ENCODE assay signal across 33 cellular contexts in the genomic region with DNA sequence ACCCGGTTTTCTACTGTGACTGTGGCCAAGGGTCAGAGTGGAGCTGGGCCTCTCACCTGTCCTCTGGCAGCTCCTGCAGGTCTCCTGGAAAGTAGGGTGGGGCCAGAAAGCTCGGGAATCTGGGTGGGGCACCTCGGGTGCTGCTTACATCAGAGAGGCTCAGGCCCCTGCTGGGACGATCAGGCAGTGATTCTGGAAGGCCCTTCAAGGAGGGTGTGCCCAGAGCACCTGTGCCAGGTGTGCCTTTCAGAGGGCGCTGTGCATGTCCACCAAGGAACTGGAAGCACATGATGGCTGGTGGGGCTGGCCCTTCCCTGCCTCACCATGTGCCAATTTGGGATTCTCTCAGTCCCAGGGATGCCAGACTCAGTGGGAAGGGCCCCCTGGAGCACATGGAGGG. TPM values are rescaled to one million over a fixed set of nuclear protein-coding genes. Genes with fewer than 3 reads are reported as not detected.
A peak's percentile ranks its signal among the peaks of the same experiment; 100 is the strongest.
DNase-seq lines count a peak whose midpoint lies in the region; ATAC-seq and TF ChIP-seq lines count a peak whose summit lies in the region.
"Had no signal": no experiment of that assay in that cellular context is flagged by ENCODE, and none has a peak within 500 bp of the region (broad histone marks: within the 10 kb centered on the region; RNA-seq: fewer than 3 reads in every experiment).

No MANE protein-coding gene starts in this region.

- H2BK12ac ChIP-seq in trophoblast cell (ENCODE audit: low read length) = no peak overlapping the region

- no peak overlapping the region for H3K27ac Mint-ChIP-seq in naive thymus-derived CD4-positive, alpha-beta T cell
- H3K27ac Mint-ChIP-seq: activated B cell treated with CpG ODN at 0.5 μM for 24 hours; activated naive CD8-positive, alpha-beta T cell treated with anti-CD3 and anti-CD28 coated beads, Interleukin-2, amount 50 U/mL, for 24 hours had no signal

- no peak overlapping the region for H2AFZ ChIP-seq in trophoblast cell (ENCODE audit: insufficient read depth, low read length, poor library complexity)
- H2AFZ ChIP-seq: parathyroid adenoma had no signal

- H3K36me3 Mint-ChIP-seq in naive thymus-derived CD4-positive, alpha-beta T cell = no peaks in the 10 kb centered on the region

- intact Hi-C loops in naive thymus-derived CD4-positive, alpha-beta T cell (cut with micrococcal nuclease) = no loop called here
- intact Hi-C loops in thyroid gland (cut with DNase I) = no loop called here

- peak; percentile 75 for DNase-seq in HT-29 (ENCODE audit: low spot score)
- peak in 1 of 2 donors; percentile 25 for DNase-seq in trophoblast cell
- no peak for DNase-seq in naive thymus-derived CD4-positive, alpha-beta T cell
- no peak for DNase-seq in middle frontal gyrus (ENCODE audit: extremely low spot score, low spot score)
- no peak for DNase-seq in cortex of kidney (lab: John Stamatoyannopoulos, UW)
- DNase-seq in thyroid gland = no peak
- DNase-seq: ACHN; activated B cell treated with CpG ODN at 0.5 μM for 24 hours; activated CD4-positive, alpha-beta T cell treated with anti-CD3 and anti-CD28 coated beads, Interleukin-2, amount 50 U/mL, for 1 hour; activated naive CD4-positive, alpha-beta T cell; activated naive CD8-positive, alpha-beta T cell treated with anti-CD3 and anti-CD28 coated beads, Interleukin-2, amount 50 U/mL, for 24 hours; activated T-cell treated with anti-CD3 and anti-CD28 coated beads, Interleukin-2, amount 50 U/mL, for 4 hours; BE2C; DMS53; gastrocnemius medialis; H9; Karpas-422; NCI-H1417 treated with DMSO at 0.1 percent for 48 hours; NCI-H2081; NCI-H226; NCI-H774; stimulated activated CD4-positive, alpha-beta T cell treated with anti-CD3 and anti-CD28 coated beads, Interleukin-2, amount 100 ng/mL, for 48 hours; stomach; T-helper 1 cell had no signal

- H3K36me3 ChIP-seq in BLaER1 (no peaks in the 10 kb centered on the region), trophoblast cell (ENCODE audit: control insufficient read depth in 1 of 2, insufficient read depth in 2 of 2, low read length in 2 of 2) (peaks cover 0 to 2% of the 10 kb centered on the region in 2 experiments), thyroid gland (no peaks in the 10 kb centered on the region)
- no peaks in the 10 kb centered on the region for H3K36me3 ChIP-seq in naive thymus-derived CD4-positive, alpha-beta T cell (ENCODE audit: control insufficient read depth in 2 of 3, insufficient read depth in 3 of 3, low read length in 3 of 3)
- H3K36me3 ChIP-seq: BE2C, gastrocnemius medialis, SJSA1, stomach had no signal

- no peak overlapping the region for H3K9ac ChIP-seq in BLaER1
- H3K9ac ChIP-seq in trophoblast cell (ENCODE audit: low read length) = no peak overlapping the region
- H3K9ac ChIP-seq: parathyroid adenoma had no signal

- H2BK5ac ChIP-seq in trophoblast cell (ENCODE audit: low read depth, low read length, poor library complexity) = no peak overlapping the region

- CTCF ChIA-PET in naive thymus-derived CD4-positive, alpha-beta T cell (lab: Charles Lee) = interaction anchor here (0.6 kb wide), 1 partner anchor 1939 kb away, joined by 3 read pairs; no protein-coding TSS in a partner anchor

- H3K4me2 ChIP-seq in BLaER1 = peak overlapping the region; percentile 94; the same call in 1 of the 2 replicates
- no peak overlapping the region for H3K4me2 ChIP-seq in trophoblast cell (ENCODE audit: low read length)

- H3K79me1 ChIP-seq in trophoblast cell (ENCODE audit: low read length) = no peaks in the 10 kb centered on the region

- peak; percentile 34 for ATAC-seq in esophagus mucosa
- ATAC-seq in naive thymus-derived CD4-positive, alpha-beta T cell = no peak
- ATAC-seq: activated naive CD8-positive, alpha-beta T cell treated with anti-CD3 and anti-CD28 coated beads, Interleukin-2, amount 50 U/mL, for 24 hours; activated T-cell treated with anti-CD3 and anti-CD28 coated beads, Interleukin-2, amount 50 U/mL, for 4 hours; gastrocnemius medialis; right cardiac atrium had no signal

- H3K9me3 ChIP-seq in BLaER1 = no peaks in the 10 kb centered on the region
- H3K9me3 ChIP-seq in trophoblast cell (ENCODE audit: insufficient read depth, low read depth, low read length) = peaks cover 2% of the 10 kb centered on the region
- no peaks in the 10 kb centered on the region for H3K9me3 ChIP-seq in naive thymus-derived CD4-positive, alpha-beta T cell (ENCODE audit: control insufficient read depth in 2 of 3, low read length in 3 of 3)
- no peaks in the 10 kb centered on the region for H3K9me3 ChIP-seq in thyroid gland
- H3K9me3 ChIP-seq: BE2C, gastrocnemius medialis, SJSA1, stomach had no signal

- H2AK5ac ChIP-seq in trophoblast cell (ENCODE audit: low read length) = no peak overlapping the region

- H4K20me1 ChIP-seq in BLaER1 = no peaks in the 10 kb centered on the region

- no peaks in the 10 kb centered on the region for H3K4me1 Mint-ChIP-seq in naive thymus-derived CD4-positive, alpha-beta T cell
- H3K4me1 Mint-ChIP-seq: activated naive CD8-positive, alpha-beta T cell treated with anti-CD3 and anti-CD28 coated beads, Interleukin-2, amount 50 U/mL, for 24 hours; central memory CD8-positive, alpha-beta T cell had no signal

- no peak overlapping the region for H3K4ac ChIP-seq in trophoblast cell (ENCODE audit: low read depth, low read length)

- H3K23ac ChIP-seq in trophoblast cell (ENCODE audit: low read length) = no peak overlapping the region

- TF ChIP-seq CTCF in thyroid gland (IDR thresholded peaks at IDR 0.05) = no peak

- POLR2A ChIA-PET in naive thymus-derived CD4-positive, alpha-beta T cell (lab: Charles Lee) = no interaction called here

- peak overlapping the region; percentile 40 for H4K91ac ChIP-seq in trophoblast cell (ENCODE audit: low read depth, low read length)

- no peak overlapping the region for H4K8ac ChIP-seq in trophoblast cell (ENCODE audit: low read depth, low read length)

- H3K79me2 ChIP-seq in trophoblast cell (ENCODE audit: control insufficient read depth, insufficient read depth, low read length, poor library complexity) = no peaks in the 10 kb centered on the region
- H3K79me2 ChIP-seq: parathyroid adenoma had no signal

- no peak overlapping the region for H3K4me3 ChIP-seq in BLaER1
- H3K4me3 ChIP-seq in trophoblast cell (ENCODE audit: low read depth, low read length) = no peak overlapping the region
- no peak overlapping the region for H3K4me3 ChIP-seq in naive thymus-derived CD4-positive, alpha-beta T cell (ENCODE audit: low read length)
- no peak overlapping the region for H3K4me3 ChIP-seq in thyroid gland (replicated peaks in 1 of 3)
- H3K4me3 ChIP-seq: dorsolateral prefrontal cortex, gastrocnemius medialis, SJSA1, stomach had no signal

- H4K12ac ChIP-seq in trophoblast cell (ENCODE audit: low read depth, low read length) = no peak overlapping the region

- no peak overlapping the region for H2BK120ac ChIP-seq in trophoblast cell (ENCODE audit: insufficient read depth, low read length, poor library complexity)

- H3K27me3 Mint-ChIP-seq in naive thymus-derived CD4-positive, alpha-beta T cell = peaks cover 0 to 6% (median 0%) of the 10 kb centered on the region in 5 donors
- H3K27me3 Mint-ChIP-seq: activated B cell treated with CpG ODN at 0.5 μM for 24 hours had no signal

- H3K14ac ChIP-seq in trophoblast cell (ENCODE audit: low read length) = no peak overlapping the region

- H3K9me3 Mint-ChIP-seq in naive thymus-derived CD4-positive, alpha-beta T cell = no peaks in the 10 kb centered on the region
- H3K9me3 Mint-ChIP-seq: activated B cell treated with CpG ODN at 0.5 μM for 24 hours; activated naive CD8-positive, alpha-beta T cell treated with anti-CD3 and anti-CD28 coated beads, Interleukin-2, amount 50 U/mL, for 24 hours; activated T-cell treated with anti-CD3 and anti-CD28 coated beads, Interleukin-2, amount 50 U/mL, for 4 hours; central memory CD8-positive, alpha-beta T cell; H9 had no signal

- H3K4me1 ChIP-seq in BLaER1 (peaks cover 34% of the 10 kb centered on the region), trophoblast cell (ENCODE audit: control insufficient read depth in 1 of 2, insufficient read depth in 2 of 2, low read length in 2 of 2) (peaks cover 12 to 13% of the 10 kb centered on the region in 2 experiments), thyroid gland (no peaks in the 10 kb centered on the region)
- H3K4me1 ChIP-seq in naive thymus-derived CD4-positive, alpha-beta T cell (ENCODE audit: control insufficient read depth in 2 of 2, insufficient read depth in 2 of 2, low read length in 2 of 2) = no peaks in the 10 kb centered on the region
- H3K4me1 ChIP-seq: BE2C, gastrocnemius medialis, parathyroid adenoma, SJSA1 had no signal

- H3K27me3 ChIP-seq in BLaER1 (no peaks in the 10 kb centered on the region), trophoblast cell (ENCODE audit: insufficient read depth, low read length) (no peaks in the 10 kb centered on the region), thyroid gland (no peaks in the 10 kb centered on the region)
- no peaks in the 10 kb centered on the region for H3K27me3 ChIP-seq in naive thymus-derived CD4-positive, alpha-beta T cell (ENCODE audit: control insufficient read depth in 2 of 2, insufficient read depth in 2 of 2, low read length in 2 of 2)
- H3K27me3 ChIP-seq: BE2C, gastrocnemius medialis, SJSA1 had no signal

- H3K4me3 Mint-ChIP-seq in naive thymus-derived CD4-positive, alpha-beta T cell = no peak overlapping the region
- H3K4me3 Mint-ChIP-seq: activated B cell treated with CpG ODN at 0.5 μM for 24 hours; activated naive CD8-positive, alpha-beta T cell treated with anti-CD3 and anti-CD28 coated beads, Interleukin-2, amount 50 U/mL, for 24 hours; activated T-cell treated with anti-CD3 and anti-CD28 coated beads, Interleukin-2, amount 50 U/mL, for 4 hours; central memory CD8-positive, alpha-beta T cell; H9 had no signal

- no peak overlapping the region for H3K18ac ChIP-seq in trophoblast cell (ENCODE audit: low read length)

- WGBS in trophoblast cell (ENCODE audit: extremely low coverage, insufficient coverage, insufficient read length) = no CpG with 5 or more reads among the region's 5 CpGs
- 33 to 34% methylated on average over 1 to 2 of the region's 5 CpGs for WGBS in thyroid gland, 2 donors

- no peak for TF ChIP-seq POLR2A in thyroid gland (IDR thresholded peaks at IDR 0.05)

- H3K27ac ChIP-seq in BLaER1 = no peak overlapping the region
- no peak overlapping the region for H3K27ac ChIP-seq in trophoblast cell (ENCODE audit: low read depth, low read length)
- no peak overlapping the region for H3K27ac ChIP-seq in naive thymus-derived CD4-positive, alpha-beta T cell (ENCODE audit: low read depth, low read length)
- H3K27ac ChIP-seq in thyroid gland = no peak overlapping the region
- H3K27ac ChIP-seq: dorsolateral prefrontal cortex, gastrocnemius medialis, HL-60, parathyroid adenoma, SJSA1, stomach had no signal

RNA-seq across cellular contexts. Expression of gene ATP6V1C2, which starts 44.0 kb away (rescaled TPM):
- total RNA-seq in HT-29 (2014; rRNA removed; shearing (Covaris generic)) = not detected in 2 replicates
- total RNA-seq in esophagus mucosa (5.1 TPM), thyroid gland (not detected)
- polyA plus RNA-seq in trophoblast cell (2013) = 75.0 and 76.0 TPM in 2 replicates
- not detected for total RNA-seq in naive thymus-derived CD4-positive, alpha-beta T cell
- polyA plus RNA-seq in naive thymus-derived CD4-positive, alpha-beta T cell = not detected
- total RNA-seq: gastrocnemius medialis had no signal
- polyA plus RNA-seq: neural cell had no signal

RNA-seq across cellular contexts. Expression of gene PDIA6, which starts 47.1 kb away (rescaled TPM):
- 193 and 206 TPM in 2 replicates for total RNA-seq in HT-29 (2014; rRNA removed; shearing (Covaris generic))
- total RNA-seq in esophagus mucosa (90.4 TPM), thyroid gland (100 to 1,000 TPM; 227 to 540 (median 414) TPM)
- polyA plus RNA-seq in trophoblast cell (2013) = 459 and 461 TPM in 2 replicates
- total RNA-seq in naive thymus-derived CD4-positive, alpha-beta T cell = 100 to 1,000 TPM in 1 of 5 experiments, 10 to 100 TPM in 4; 24.3 to 173 (median 46.8) TPM
- polyA plus RNA-seq in naive thymus-derived CD4-positive, alpha-beta T cell = 10 to 100 TPM; 74.5 to 89.3 TPM
